9 cellular contexts compared by ENCODE assay signal in genomic region chr19:44684892-44685847, GRCh38. TPM values are rescaled to one million over a fixed set of nuclear protein-coding genes. Genes with fewer than 3 reads are reported as not detected.
DNase-seq lines count a peak whose midpoint lies in the region; ATAC-seq, FAIRE-seq and TF ChIP-seq lines count a peak whose summit lies in the region.
"Had no signal": no experiment of that assay in that cellular context is flagged by ENCODE, and none has a peak within 500 bp of the region (broad histone marks: within the 10 kb centered on the region; RNA-seq: fewer than 3 reads in every experiment).

No MANE protein-coding gene starts in this region.

- in situ Hi-C loops in KBM-7 (cut with MboI; ENCODE audit: low pct_unique_long_range_greater_than_20kb, low sequenced_read_pairs): no loop called here

- peak overlapping the region; percentile 51 to 60 for H3K27ac ChIP-seq in kidney (ENCODE audit: low read depth in 2 of 2, low read length in 2 of 2)
- peak overlapping the region; percentile 51 for H3K27ac ChIP-seq in urinary bladder (ENCODE audit: low read depth)

- H3K36me3 ChIP-seq in adipocyte (ENCODE audit: control insufficient read depth, insufficient read depth, low read length, severe bottlenecking) (no peaks in the 10 kb centered on the region), kidney (ENCODE audit: control insufficient read depth in 1 of 2, insufficient read depth in 2 of 2, low read length in 2 of 2) (no peaks in the 10 kb centered on the region), urinary bladder (ENCODE audit: insufficient read depth) (no peaks in the 10 kb centered on the region)

- no peaks in the 10 kb centered on the region for H3K36me3 Mint-ChIP-seq in activated naive CD4-positive, alpha-beta T cell treated with anti-CD3 and anti-CD28 coated beads, Interleukin-2, amount 50 U/mL, for 72 hours

- intact Hi-C loops in kidney (cut with DNase I): no loop called here

- H3K4me3 ChIP-seq in adipocyte (ENCODE audit: low read length): no peak overlapping the region
- no peak overlapping the region for H3K4me3 ChIP-seq in kidney (ENCODE audit: low read length in 2 of 2)
- no peak overlapping the region for H3K4me3 ChIP-seq in urinary bladder (ENCODE audit: low read depth, low read length)

- 37% methylated on average over 25 of the region's 25 CpGs for WGBS in urinary bladder

- H3K4me1 ChIP-seq in adipocyte (ENCODE audit: control insufficient read depth, insufficient read depth, low read length) (peaks cover 5% of the 10 kb centered on the region), kidney (ENCODE audit: control insufficient read depth in 1 of 2, insufficient read depth in 1 of 2, low read depth in 1 of 2, low read length in 2 of 2) (peaks cover 4 to 6% of the 10 kb centered on the region in 2 donors), urinary bladder (ENCODE audit: insufficient read depth) (no peaks in the 10 kb centered on the region)

- H3K27me3 ChIP-seq in adipocyte (replicated peaks; ENCODE audit: control insufficient read depth, insufficient read depth, low read length): no peaks in the 10 kb centered on the region

- FAIRE-seq in kidney (lab: Jason Lieb, UNC): no peak
- FAIRE-seq: G401.6 had no signal

- peak overlapping the region in 1 of 2 donors; percentile 11 for H3K27ac Mint-ChIP-seq in activated naive CD4-positive, alpha-beta T cell treated with anti-CD3 and anti-CD28 coated beads, Interleukin-2, amount 50 U/mL, for 72 hours

- DNase-seq in activated naive CD4-positive, alpha-beta T cell treated with anti-CD3 and anti-CD28 coated beads, Interleukin-2, amount 50 U/mL, for 72 hours (ENCODE audit: low spot score in 2 of 2): no peak
- no peak for DNase-seq in activated naive CD4-positive, alpha-beta T cell treated with anti-CD3 and anti-CD28 coated beads, Interleukin-2, amount 50 U/mL, for 16 hours
- DNase-seq in adipocyte (ENCODE audit: low read depth) (peak; percentile 92), kidney (no peak), SHP77 (lab: John Stamatoyannopoulos, UW) (no peak), KBM-7 (no peak), NCI-H1930 (lab: John Stamatoyannopoulos, UW) (no peak)

- peak overlapping the region; percentile 29 for H3K9ac ChIP-seq in adipocyte (ENCODE audit: low read length)
- no peak overlapping the region for H3K9ac ChIP-seq in kidney (ENCODE audit: low read length in 2 of 2)

- peak; percentile 57 to 73 for ATAC-seq in activated naive CD4-positive, alpha-beta T cell treated with anti-CD3 and anti-CD28 coated beads, Interleukin-2, amount 50 U/mL, for 72 hours

- no peaks in the 10 kb centered on the region for H3K9me3 Mint-ChIP-seq in activated naive CD4-positive, alpha-beta T cell treated with anti-CD3 and anti-CD28 coated beads, Interleukin-2, amount 50 U/mL, for 72 hours

- TF ChIP-seq CTCF in kidney (IDR thresholded peaks at IDR 0.05; ENCODE audit: borderline replicate concordance, extremely low read depth, insufficient read depth): no peak

- H3K9me3 ChIP-seq in adipocyte (ENCODE audit: control insufficient read depth, low read length) (no peaks in the 10 kb centered on the region), kidney (ENCODE audit: control insufficient read depth in 1 of 2, low read length in 2 of 2) (no peaks in the 10 kb centered on the region)

RNA-seq across cellular contexts. Expression of gene CEACAM16, which starts 13.8 kb away (rescaled TPM):
- not detected for total RNA-seq in activated naive CD4-positive, alpha-beta T cell treated with anti-CD3 and anti-CD28 coated beads, Interleukin-2, amount 50 U/mL, for 72 hours
- total RNA-seq in kidney (not detected), urinary bladder (not detected)
- polyA plus RNA-seq in kidney (ENCODE audit: insufficient read depth, low read depth, low replicate concordance) (not detected), urinary bladder (not detected)

RNA-seq across cellular contexts. Expression of gene CEACAM19, which starts 13.9 kb away (rescaled TPM):
- 1 to 10 TPM; 2.2 to 2.5 TPM for total RNA-seq in activated naive CD4-positive, alpha-beta T cell treated with anti-CD3 and anti-CD28 coated beads, Interleukin-2, amount 50 U/mL, for 72 hours
- total RNA-seq in kidney (5.1 TPM), urinary bladder (1.8 TPM)
- polyA plus RNA-seq in kidney (ENCODE audit: insufficient read depth, low read depth, low replicate concordance) (5.5 TPM), urinary bladder (4.9 TPM)

RNA-seq across cellular contexts. Expression of gene PVR, which starts 41.5 kb away (rescaled TPM):
- 10 to 100 TPM; 18.2 to 23.4 TPM for total RNA-seq in activated naive CD4-positive, alpha-beta T cell treated with anti-CD3 and anti-CD28 coated beads, Interleukin-2, amount 50 U/mL, for 72 hours
- total RNA-seq in kidney (36.4 TPM), urinary bladder (21.3 TPM)
- polyA plus RNA-seq in kidney (ENCODE audit: insufficient read depth, low read depth, low replicate concordance) (20.7 TPM), urinary bladder (19.3 TPM)
